In genomic region chr12:71896171-71896570, GRCh38 we compare ENCODE assay signal across 23 cellular contexts. TPM values are rescaled to one million over a fixed set of nuclear protein-coding genes. Genes with fewer than 3 reads are reported as not detected.
DNase-seq lines count a peak whose midpoint lies in the region; ATAC-seq, FAIRE-seq and TF ChIP-seq lines count a peak whose summit lies in the region.
"Had no signal": no experiment of that assay in that cellular context is flagged by ENCODE, and none has a peak within 500 bp of the region (broad histone marks: within the 10 kb centered on the region; RNA-seq: fewer than 3 reads in every experiment).

No MANE protein-coding gene starts in this region.

- ATAC-seq in activated T-helper 17 cell treated with anti-CD3 and anti-CD28 coated beads, Interleukin-2, amount 50 U/mL, for 72 hours (replicated peaks) = no peak
- no peak for ATAC-seq in GM18873 (IDR thresholded peaks at IDR 0.05; ENCODE audit: low FRiP score, unreplicated experiment)
- ATAC-seq: HCT116 had no signal

- H3K4me1 ChIP-seq in trophoblast cell (ENCODE audit: control insufficient read depth in 1 of 2, insufficient read depth in 2 of 2, low read length in 2 of 2) = no peaks in the 10 kb centered on the region

- no peak overlapping the region for H2BK120ac ChIP-seq in trophoblast cell (ENCODE audit: insufficient read depth, low read length, poor library complexity)

- H3K14ac ChIP-seq in trophoblast cell (ENCODE audit: low read length) = no peak overlapping the region

- H3K36me3 ChIP-seq in trophoblast cell (ENCODE audit: control insufficient read depth in 1 of 2, insufficient read depth in 2 of 2, low read length in 2 of 2) = peaks cover 0 to 3% of the 10 kb centered on the region in 2 experiments

- H3K9me3 ChIP-seq in trophoblast cell (ENCODE audit: insufficient read depth, low read depth, low read length) = no peaks in the 10 kb centered on the region
- H3K9me3 ChIP-seq: SK-N-SH had no signal

- H3K18ac ChIP-seq in trophoblast cell (ENCODE audit: low read length) = no peak overlapping the region

- TF ChIP-seq CTCF in D721Med (IDR thresholded peaks at IDR 0.05; ENCODE audit: insufficient read depth, missing control alignments) = no peak

- no peak overlapping the region for H2AFZ ChIP-seq in trophoblast cell (ENCODE audit: insufficient read depth, low read length, poor library complexity)

- no peak overlapping the region for H4K91ac ChIP-seq in trophoblast cell (ENCODE audit: low read depth, low read length)

- DNase-seq in activated T-cell treated with anti-CD3 and anti-CD28 coated beads, Interleukin-2, amount 50 U/mL, for 24 hours = no peak
- no peak for DNase-seq in activated T-cell treated with anti-CD3 and anti-CD28 coated beads, Interleukin-2, amount 50 U/mL, for 48 hours
- DNase-seq in D721Med (ENCODE audit: insufficient read length, low spot score) = no peak
- DNase-seq in trophoblast cell = no peak
- DNase-seq in anterior cingulate cortex (lab: John Stamatoyannopoulos, UW) = no peak
- no peak for DNase-seq in cerebellar cortex (ENCODE audit: low spot score)
- DNase-seq: 8988T, DMS79, GOT3, NCI-H1105, NCI-H2029 treated with DMSO at 0.1 percent for 48 hours, NCI-H226, NCI-H510A treated with DMSO at 0.1 percent for 48 hours, NCI-H748 treated with DMSO at 0.1 percent for 48 hours, SHP77 treated with DMSO at 0.1 percent for 48 hours, SK-N-SH had no signal

- no peaks in the 10 kb centered on the region for H3K27me3 ChIP-seq in trophoblast cell (ENCODE audit: insufficient read depth, low read length)

- no peak overlapping the region for H3K23ac ChIP-seq in trophoblast cell (ENCODE audit: low read length)

- no CpG with 5 or more reads among the region's 1 CpG for WGBS in trophoblast cell (ENCODE audit: extremely low coverage, insufficient coverage, insufficient read length)

- H4K12ac ChIP-seq in trophoblast cell (ENCODE audit: low read depth, low read length) = no peak overlapping the region

- H3K9ac ChIP-seq in trophoblast cell (ENCODE audit: low read length) = peak overlapping the region; percentile 69
- H3K9ac ChIP-seq: KMS-11, SK-N-SH had no signal

- no peak overlapping the region for H4K8ac ChIP-seq in trophoblast cell (ENCODE audit: low read depth, low read length)

- H3K27ac ChIP-seq in trophoblast cell (ENCODE audit: low read depth, low read length) = no peak overlapping the region
- H3K27ac ChIP-seq: C4-2B, KMS-11, RWPE1 had no signal

- peak overlapping the region; percentile 37 for H3K27ac Mint-ChIP-seq in activated T-cell treated with anti-CD3 and anti-CD28 coated beads, Interleukin-2, amount 50 U/mL, for 24 hours
- peak overlapping the region; percentile 5 for H3K27ac Mint-ChIP-seq in activated T-helper 17 cell treated with anti-CD3 and anti-CD28 coated beads, Interleukin-2, amount 50 U/mL, for 72 hours

- FAIRE-seq in D721Med (lab: Jason Lieb, UNC) = peak; percentile 32
- FAIRE-seq: HTR-8/SVneo had no signal

- H2BK5ac ChIP-seq in trophoblast cell (ENCODE audit: low read depth, low read length, poor library complexity) = no peak overlapping the region

- H3K4me1 Mint-ChIP-seq in activated T-cell treated with anti-CD3 and anti-CD28 coated beads, Interleukin-2, amount 50 U/mL, for 24 hours (ENCODE audit: low read depth) = peaks cover 9% of the 10 kb centered on the region
- peaks cover 4% of the 10 kb centered on the region for H3K4me1 Mint-ChIP-seq in activated T-helper 17 cell treated with anti-CD3 and anti-CD28 coated beads, Interleukin-2, amount 50 U/mL, for 72 hours

- peaks cover 70% of the 10 kb centered on the region for H3K36me3 Mint-ChIP-seq in activated T-cell treated with anti-CD3 and anti-CD28 coated beads, Interleukin-2, amount 50 U/mL, for 24 hours (ENCODE audit: low read depth)
- peaks cover 71% of the 10 kb centered on the region for H3K36me3 Mint-ChIP-seq in activated T-helper 17 cell treated with anti-CD3 and anti-CD28 coated beads, Interleukin-2, amount 50 U/mL, for 72 hours (ENCODE audit: low read depth)

- no peaks in the 10 kb centered on the region for H3K79me2 ChIP-seq in trophoblast cell (ENCODE audit: control insufficient read depth, insufficient read depth, low read length, poor library complexity)

- no peaks in the 10 kb centered on the region for H3K27me3 Mint-ChIP-seq in activated T-cell treated with anti-CD3 and anti-CD28 coated beads, Interleukin-2, amount 50 U/mL, for 24 hours
- no peaks in the 10 kb centered on the region for H3K27me3 Mint-ChIP-seq in activated T-helper 17 cell treated with anti-CD3 and anti-CD28 coated beads, Interleukin-2, amount 50 U/mL, for 72 hours

- H3K9me3 Mint-ChIP-seq in activated T-cell treated with anti-CD3 and anti-CD28 coated beads, Interleukin-2, amount 50 U/mL, for 24 hours = no peaks in the 10 kb centered on the region
- no peaks in the 10 kb centered on the region for H3K9me3 Mint-ChIP-seq in activated T-helper 17 cell treated with anti-CD3 and anti-CD28 coated beads, Interleukin-2, amount 50 U/mL, for 72 hours

- no peak overlapping the region for H3K4me3 Mint-ChIP-seq in activated T-cell treated with anti-CD3 and anti-CD28 coated beads, Interleukin-2, amount 50 U/mL, for 24 hours
- no peak overlapping the region for H3K4me3 Mint-ChIP-seq in activated T-helper 17 cell treated with anti-CD3 and anti-CD28 coated beads, Interleukin-2, amount 50 U/mL, for 72 hours

- no peak overlapping the region for H3K4me3 ChIP-seq in trophoblast cell (ENCODE audit: low read depth, low read length)

- H3K4me2 ChIP-seq in trophoblast cell (ENCODE audit: low read length) = no peak overlapping the region
- H3K4me2 ChIP-seq: KMS-11, SK-N-SH had no signal

- H3K79me1 ChIP-seq in trophoblast cell (ENCODE audit: low read length) = no peaks in the 10 kb centered on the region

- H3K4ac ChIP-seq in trophoblast cell (ENCODE audit: low read depth, low read length) = no peak overlapping the region

- H2BK12ac ChIP-seq in trophoblast cell (ENCODE audit: low read length) = no peak overlapping the region

- H2AK5ac ChIP-seq in trophoblast cell (ENCODE audit: low read length) = no peak overlapping the region

RNA-seq across cellular contexts. Expression of gene TPH2, which starts 42.5 kb away (rescaled TPM):
- total RNA-seq in activated T-helper 17 cell treated with anti-CD3 and anti-CD28 coated beads, Interleukin-2, amount 50 U/mL, for 72 hours = not detected
- polyA plus RNA-seq in trophoblast cell (2013) = 0.03 TPM in 1 of 2 replicates, not detected in the other
- polyA plus RNA-seq: SK-N-SH had no signal

RNA-seq across cellular contexts. Expression of gene TBC1D15, which starts 56.6 kb away (rescaled TPM):
- 10 to 100 TPM; 56.3 to 81.9 TPM for total RNA-seq in activated T-helper 17 cell treated with anti-CD3 and anti-CD28 coated beads, Interleukin-2, amount 50 U/mL, for 72 hours
- polyA plus RNA-seq in trophoblast cell (2013) = 23.4 and 24.5 TPM in 2 replicates
